8 cellular contexts compared by ENCODE assay signal in the genomic region with DNA sequence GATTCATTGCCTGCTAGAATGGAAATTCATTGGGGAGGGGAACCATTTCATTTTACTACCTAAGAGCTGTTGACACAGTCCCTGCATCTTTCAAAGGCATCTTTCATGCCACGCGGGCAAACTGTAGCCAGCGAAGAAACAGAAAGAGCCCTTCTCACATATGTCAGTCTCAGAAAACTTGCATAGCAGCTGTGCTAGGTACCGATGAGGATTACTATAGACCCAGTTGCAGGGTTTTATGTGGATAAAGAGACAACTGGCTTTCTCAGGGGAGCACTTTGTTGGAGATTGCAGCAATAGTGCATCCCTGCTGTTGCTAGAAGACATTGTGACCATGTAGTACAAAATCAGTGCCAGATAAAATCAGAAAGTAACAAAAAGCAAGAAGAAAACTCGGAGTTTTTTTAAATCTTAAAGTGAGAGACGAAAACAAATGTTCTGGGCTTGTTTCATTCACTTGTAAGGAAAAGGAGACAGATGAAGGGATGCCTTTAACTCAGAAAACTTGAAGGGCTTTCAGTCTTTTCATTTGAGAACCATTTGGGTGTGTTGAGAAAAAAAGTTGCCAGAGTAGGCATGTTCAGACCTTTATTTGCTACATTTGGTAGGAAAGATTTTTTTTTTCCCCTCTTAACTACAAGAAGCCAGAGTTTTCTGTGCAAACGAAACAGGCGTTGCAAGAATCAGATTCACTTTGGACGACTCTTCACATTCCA.
A peak's percentile ranks its signal among the peaks of the same experiment; 100 is the strongest.
DNase-seq lines count a peak whose midpoint lies in the region; ATAC-seq, FAIRE-seq and TF ChIP-seq lines count a peak whose summit lies in the region.

No MANE protein-coding gene starts in this region.

- POLR2A ChIA-PET in HEK293 (lab: Yijun Ruan, JAX), result no interaction called here

- H3K9ac ChIP-seq in skeletal muscle tissue (ENCODE audit: low read depth in 1 of 3, low read length in 3 of 3), result peak overlapping the region; percentile 58 to 80 (median 79)

- ATAC-seq in body of pancreas (no peak), GM18873 (IDR thresholded peaks at IDR 0.05; ENCODE audit: low FRiP score, unreplicated experiment) (no peak)

- intact Hi-C loops in body of pancreas (cut with DNase I), result no loop called here
- intact Hi-C loops in left ventricle myocardium inferior (cut with micrococcal nuclease), result no loop called here

- no peak overlapping the region for H3K4me3 ChIP-seq in HEK293 (ENCODE audit: low read depth, low read length)
- peak overlapping the region in 1 of 2 donors; percentile 5 for H3K4me3 ChIP-seq in body of pancreas
- H3K4me3 ChIP-seq in left ventricle myocardium inferior, result peak overlapping the region; percentile 64
- H3K4me3 ChIP-seq in skeletal muscle tissue (ENCODE audit: low read length in 3 of 3), result peak overlapping the region; percentile 71 to 78 (median 76)

- H3K27me3 ChIP-seq in body of pancreas, result no peaks in the 10 kb centered on the region
- H3K27me3 ChIP-seq in left ventricle myocardium inferior (ENCODE audit: low read depth), result no peaks in the 10 kb centered on the region
- no peaks in the 10 kb centered on the region for H3K27me3 ChIP-seq in skeletal muscle tissue (ENCODE audit: control insufficient read depth in 3 of 3, insufficient read depth in 3 of 3, low read length in 3 of 3)

- H3K9me3 ChIP-seq in HEK293 (ENCODE audit: control insufficient read depth, insufficient read depth, low read depth, low read length), result no peaks in the 10 kb centered on the region; the same call in 1 of the 2 replicates
- no peaks in the 10 kb centered on the region for H3K9me3 ChIP-seq in body of pancreas
- peaks cover 19% of the 10 kb centered on the region for H3K9me3 ChIP-seq in left ventricle myocardium inferior (replicated peaks)
- no peaks in the 10 kb centered on the region for H3K9me3 ChIP-seq in skeletal muscle tissue (ENCODE audit: control insufficient read depth in 3 of 3, low read length in 3 of 3)

- peaks cover 13% of the 10 kb centered on the region; the same call in 1 of the 2 replicates for H3K4me1 ChIP-seq in HEK293 (ENCODE audit: control insufficient read depth, insufficient read depth, low read length)
- H3K4me1 ChIP-seq in body of pancreas, result peaks cover 23% of the 10 kb centered on the region
- peaks cover 33% of the 10 kb centered on the region for H3K4me1 ChIP-seq in left ventricle myocardium inferior
- H3K4me1 ChIP-seq in skeletal muscle tissue (ENCODE audit: control insufficient read depth in 3 of 3, insufficient read depth in 3 of 3, low read length in 3 of 3), result peaks cover 0 to 11% (median 6%) of the 10 kb centered on the region in 3 donors

- DNase-seq in body of pancreas (no peak), left ventricle myocardium inferior (no peak), erythroblast (lab: John Stamatoyannopoulos, UW) (no peak), RCC 7860 (ENCODE audit: low spot score) (no peak), NCI-H2171 treated with DMSO at 0.1 percent for 48 hours (lab: John Stamatoyannopoulos, UW) (no peak)

- no peak for FAIRE-seq in RCC 7860 (lab: Jason Lieb, UNC)

- no peak for TF ChIP-seq POLR2A in body of pancreas (IDR thresholded peaks at IDR 0.05)
- no peak for TF ChIP-seq POLR2A in erythroblast (IDR thresholded peaks at IDR 0.05; ENCODE audit: low read length)

- CTCF ChIA-PET in HEK293 (lab: Yijun Ruan, JAX), result no interaction called here

- peak overlapping the region; percentile 32; the same call in 1 of the 2 replicates for H3K27ac ChIP-seq in HEK293 (ENCODE audit: extremely low read depth, low read depth, low read length)
- H3K27ac ChIP-seq in body of pancreas, result peak overlapping the region; percentile 33 to 67 (median 52)
- peak overlapping the region; percentile 91 for H3K27ac ChIP-seq in left ventricle myocardium inferior (replicated peaks)
- peak overlapping the region; percentile 77 for H3K27ac ChIP-seq in skeletal muscle tissue (ENCODE audit: low read depth, low read length)

- no peaks in the 10 kb centered on the region for H3K36me3 ChIP-seq in HEK293 (ENCODE audit: control insufficient read depth in 2 of 2, insufficient read depth in 1 of 2, low read length in 2 of 2)
- no peaks in the 10 kb centered on the region for H3K36me3 ChIP-seq in body of pancreas (replicated peaks in 1 of 2; ENCODE audit: insufficient read depth in 1 of 2, low read depth in 2 of 2)
- no peaks in the 10 kb centered on the region for H3K36me3 ChIP-seq in left ventricle myocardium inferior
- no peaks in the 10 kb centered on the region for H3K36me3 ChIP-seq in skeletal muscle tissue (ENCODE audit: control insufficient read depth in 3 of 3, insufficient read depth in 3 of 3, low read length in 3 of 3)

- TF ChIP-seq CTCF in HEK293 (tag by site-specific recombination; IDR thresholded peaks at IDR 0.05), result no peak
- TF ChIP-seq CTCF in body of pancreas (IDR thresholded peaks at IDR 0.05), result no peak
- TF ChIP-seq CTCF in left ventricle myocardium inferior (IDR thresholded peaks at IDR 0.05; ENCODE audit: borderline replicate concordance), result no peak

- 55 to 58% methylated on average over 9 of the region's 9 CpGs for WGBS in body of pancreas, 2 donors

TF ChIP-seq in HEK293, 187 proteins besides CTCF, POLR2A, EP300 and RAD21 (continues in another document):
- TF ChIP-seq, protein P1, sequence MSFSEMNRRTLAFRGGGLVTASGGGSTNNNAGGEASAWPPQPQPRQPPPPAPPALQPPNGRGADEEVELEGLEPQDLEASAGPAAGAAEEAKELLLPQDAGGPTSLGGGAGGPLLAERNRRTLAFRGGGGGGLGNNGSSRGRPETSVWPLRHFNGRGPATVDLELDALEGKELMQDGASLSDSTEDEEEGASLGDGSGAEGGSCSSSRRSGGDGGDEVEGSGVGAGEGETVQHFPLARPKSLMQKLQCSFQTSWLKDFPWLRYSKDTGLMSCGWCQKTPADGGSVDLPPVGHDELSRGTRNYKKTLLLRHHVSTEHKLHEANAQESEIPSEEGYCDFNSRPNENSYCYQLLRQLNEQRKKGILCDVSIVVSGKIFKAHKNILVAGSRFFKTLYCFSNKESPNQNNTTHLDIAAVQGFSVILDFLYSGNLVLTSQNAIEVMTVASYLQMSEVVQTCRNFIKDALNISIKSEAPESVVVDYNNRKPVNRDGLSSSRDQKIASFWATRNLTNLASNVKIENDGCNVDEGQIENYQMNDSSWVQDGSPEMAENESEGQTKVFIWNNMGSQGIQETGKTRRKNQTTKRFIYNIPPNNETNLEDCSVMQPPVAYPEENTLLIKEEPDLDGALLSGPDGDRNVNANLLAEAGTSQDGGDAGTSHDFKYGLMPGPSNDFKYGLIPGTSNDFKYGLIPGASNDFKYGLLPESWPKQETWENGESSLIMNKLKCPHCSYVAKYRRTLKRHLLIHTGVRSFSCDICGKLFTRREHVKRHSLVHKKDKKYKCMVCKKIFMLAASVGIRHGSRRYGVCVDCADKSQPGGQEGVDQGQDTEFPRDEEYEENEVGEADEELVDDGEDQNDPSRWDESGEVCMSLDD (tag by site-specific recombination; IDR thresholded peaks at IDR 0.05), result no peak
- TF ChIP-seq, protein P2, sequence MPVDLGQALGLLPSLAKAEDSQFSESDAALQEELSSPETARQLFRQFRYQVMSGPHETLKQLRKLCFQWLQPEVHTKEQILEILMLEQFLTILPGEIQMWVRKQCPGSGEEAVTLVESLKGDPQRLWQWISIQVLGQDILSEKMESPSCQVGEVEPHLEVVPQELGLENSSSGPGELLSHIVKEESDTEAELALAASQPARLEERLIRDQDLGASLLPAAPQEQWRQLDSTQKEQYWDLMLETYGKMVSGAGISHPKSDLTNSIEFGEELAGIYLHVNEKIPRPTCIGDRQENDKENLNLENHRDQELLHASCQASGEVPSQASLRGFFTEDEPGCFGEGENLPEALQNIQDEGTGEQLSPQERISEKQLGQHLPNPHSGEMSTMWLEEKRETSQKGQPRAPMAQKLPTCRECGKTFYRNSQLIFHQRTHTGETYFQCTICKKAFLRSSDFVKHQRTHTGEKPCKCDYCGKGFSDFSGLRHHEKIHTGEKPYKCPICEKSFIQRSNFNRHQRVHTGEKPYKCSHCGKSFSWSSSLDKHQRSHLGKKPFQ (tag by site-specific recombination; IDR thresholded peaks at IDR 0.05), result no peak
- TF ChIP-seq, protein P3, sequence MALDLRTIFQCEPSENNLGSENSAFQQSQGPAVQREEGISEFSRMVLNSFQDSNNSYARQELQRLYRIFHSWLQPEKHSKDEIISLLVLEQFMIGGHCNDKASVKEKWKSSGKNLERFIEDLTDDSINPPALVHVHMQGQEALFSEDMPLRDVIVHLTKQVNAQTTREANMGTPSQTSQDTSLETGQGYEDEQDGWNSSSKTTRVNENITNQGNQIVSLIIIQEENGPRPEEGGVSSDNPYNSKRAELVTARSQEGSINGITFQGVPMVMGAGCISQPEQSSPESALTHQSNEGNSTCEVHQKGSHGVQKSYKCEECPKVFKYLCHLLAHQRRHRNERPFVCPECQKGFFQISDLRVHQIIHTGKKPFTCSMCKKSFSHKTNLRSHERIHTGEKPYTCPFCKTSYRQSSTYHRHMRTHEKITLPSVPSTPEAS (tag by site-specific recombination; IDR thresholded peaks at IDR 0.05), result no peak
- TF ChIP-seq, protein P4, sequence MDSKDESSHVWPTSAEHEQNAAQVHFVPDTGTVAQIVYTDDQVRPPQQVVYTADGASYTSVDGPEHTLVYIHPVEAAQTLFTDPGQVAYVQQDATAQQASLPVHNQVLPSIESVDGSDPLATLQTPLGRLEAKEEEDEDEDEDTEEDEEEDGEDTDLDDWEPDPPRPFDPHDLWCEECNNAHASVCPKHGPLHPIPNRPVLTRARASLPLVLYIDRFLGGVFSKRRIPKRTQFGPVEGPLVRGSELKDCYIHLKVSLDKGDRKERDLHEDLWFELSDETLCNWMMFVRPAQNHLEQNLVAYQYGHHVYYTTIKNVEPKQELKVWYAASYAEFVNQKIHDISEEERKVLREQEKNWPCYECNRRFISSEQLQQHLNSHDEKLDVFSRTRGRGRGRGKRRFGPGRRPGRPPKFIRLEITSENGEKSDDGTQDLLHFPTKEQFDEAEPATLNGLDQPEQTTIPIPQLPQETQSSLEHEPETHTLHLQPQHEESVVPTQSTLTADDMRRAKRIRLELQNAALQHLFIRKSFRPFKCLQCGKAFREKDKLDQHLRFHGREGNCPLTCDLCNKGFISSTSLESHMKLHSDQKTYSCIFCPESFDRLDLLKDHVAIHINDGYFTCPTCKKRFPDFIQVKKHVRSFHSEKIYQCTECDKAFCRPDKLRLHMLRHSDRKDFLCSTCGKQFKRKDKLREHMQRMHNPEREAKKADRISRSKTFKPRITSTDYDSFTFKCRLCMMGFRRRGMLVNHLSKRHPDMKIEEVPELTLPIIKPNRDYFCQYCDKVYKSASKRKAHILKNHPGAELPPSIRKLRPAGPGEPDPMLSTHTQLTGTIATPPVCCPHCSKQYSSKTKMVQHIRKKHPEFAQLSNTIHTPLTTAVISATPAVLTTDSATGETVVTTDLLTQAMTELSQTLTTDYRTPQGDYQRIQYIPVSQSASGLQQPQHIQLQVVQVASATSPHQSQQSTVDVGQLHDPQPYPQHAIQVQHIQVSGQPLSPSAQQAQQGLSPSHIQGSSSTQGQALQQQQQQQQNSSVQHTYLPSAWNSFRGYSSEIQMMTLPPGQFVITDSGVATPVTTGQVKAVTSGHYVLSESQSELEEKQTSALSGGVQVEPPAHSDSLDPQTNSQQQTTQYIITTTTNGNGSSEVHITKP (tag by site-specific recombination; IDR thresholded peaks at IDR 0.05), result no peak
- no peak for TF ChIP-seq IKZF3 (tag by site-specific recombination; IDR thresholded peaks at IDR 0.05)
- TF ChIP-seq ZNF112 (tag by site-specific recombination; IDR thresholded peaks at IDR 0.05), result no peak

Comparison
In these comparisons a context has a peak if more than half of its experiments do, and no peak if none do; other contexts are left out.
1. H3K27ac ChIP-seq: peak in every context shown above with its lines; median percentile 91 in left ventricle myocardium inferior; 77 in skeletal muscle tissue; 52 in body of pancreas; 32 in HEK293.